Comparison of ENCODE assay signal across 16 cellular contexts in the genomic region with DNA sequence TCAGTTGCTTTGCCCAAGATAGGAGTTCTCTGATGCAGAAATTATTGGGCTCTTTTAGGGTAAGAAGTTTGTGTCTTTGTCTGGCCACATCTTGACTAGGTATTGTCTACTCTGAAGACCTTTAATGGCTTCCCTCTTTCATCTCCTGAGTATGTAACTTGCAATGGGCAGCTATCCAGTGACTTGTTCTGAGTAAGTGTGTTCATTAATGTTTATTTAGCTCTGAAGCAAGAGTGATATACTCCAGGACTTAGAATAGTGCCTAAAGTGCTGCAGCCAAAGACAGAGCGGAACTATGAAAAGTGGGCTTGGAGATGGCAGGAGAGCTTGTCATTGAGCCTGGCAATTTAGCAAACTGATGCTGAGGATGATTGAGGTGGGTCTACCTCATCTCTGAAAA. TPM values are rescaled to one million over a fixed set of nuclear protein-coding genes. Genes with fewer than 3 reads are reported as not detected.
DNase-seq lines count a peak whose midpoint lies in the region; ATAC-seq, FAIRE-seq and TF ChIP-seq lines count a peak whose summit lies in the region.
"Had no signal": no experiment of that assay in that cellular context is flagged by ENCODE, and none has a peak within 500 bp of the region (broad histone marks: within the 10 kb centered on the region; RNA-seq: fewer than 3 reads in every experiment).

No MANE protein-coding gene starts in this region.

- ATAC-seq in lower lobe of right lung (peak; percentile 35 to 52), upper lobe of right lung (peak; percentile 74), HG03108 (IDR thresholded peaks at IDR 0.05; ENCODE audit: unreplicated experiment) (no peak)

- H3K36me3 Mint-ChIP-seq in nephron progenitor cell (ENCODE audit: low read depth), result no peaks in the 10 kb centered on the region

- no peaks in the 10 kb centered on the region for H3K9me3 ChIP-seq in lower lobe of right lung
- H3K9me3 ChIP-seq in upper lobe of right lung, result no peaks in the 10 kb centered on the region
- H3K9me3 ChIP-seq: BLaER1 had no signal

- intact Hi-C loops in lower lobe of right lung (cut with DNase I), result no loop called here
- intact Hi-C loops in upper lobe of right lung (cut with DNase I), result no loop called here

- no peaks in the 10 kb centered on the region for H3K4me1 Mint-ChIP-seq in nephron progenitor cell
- H3K4me1 Mint-ChIP-seq: CD4-positive, CD25-positive, alpha-beta regulatory T cell had no signal

- peaks cover 3% of the 10 kb centered on the region for H3K27me3 Mint-ChIP-seq in nephron progenitor cell (ENCODE audit: low read depth, poor library complexity)

- H3K27ac ChIP-seq in lower lobe of right lung, result no peak overlapping the region
- no peak overlapping the region for H3K27ac ChIP-seq in upper lobe of right lung
- H3K27ac ChIP-seq: 22Rv1, BLaER1 had no signal

- peak; percentile 37 for DNase-seq in activated CD8-positive, alpha-beta memory T cell treated with anti-CD3 and anti-CD28 coated beads, Interleukin-2, amount 50 U/mL, for 48 hours
- no peak for DNase-seq in activated CD8-positive, alpha-beta memory T cell treated with anti-CD3 and anti-CD28 coated beads for 24 hours
- DNase-seq in bronchial epithelial cell (ENCODE audit: low read depth) (no peak), lower lobe of right lung (no peak), upper lobe of right lung (no peak), activated gamma-delta T cell (lab: John Stamatoyannopoulos, UW) (no peak), nephron progenitor cell (no peak)
- DNase-seq: AML-193; CD4-positive, CD25-positive, alpha-beta regulatory T cell; DMS79 treated with DMSO at 0.1 percent for 48 hours; EL; GDM1; HCEC 1CT had no signal

- peaks cover 25% of the 10 kb centered on the region for H3K36me3 ChIP-seq in bronchial epithelial cell (ENCODE audit: control insufficient read depth, insufficient read depth, low read length)
- peaks cover 8% of the 10 kb centered on the region for H3K36me3 ChIP-seq in lower lobe of right lung
- no peaks in the 10 kb centered on the region for H3K36me3 ChIP-seq in upper lobe of right lung
- H3K36me3 ChIP-seq: BLaER1 had no signal

- TF ChIP-seq CTCF in bronchial epithelial cell (IDR thresholded peaks at IDR 0.05; ENCODE audit: insufficient read depth, low read length, severe bottlenecking) (no peak), lower lobe of right lung (IDR thresholded peaks at IDR 0.05) (no peak), upper lobe of right lung (IDR thresholded peaks at IDR 0.05) (no peak), nephron progenitor cell (IDR thresholded peaks at IDR 0.05) (no peak)

- H3K27me3 ChIP-seq in bronchial epithelial cell (ENCODE audit: control insufficient read depth, insufficient read depth, low read length) (no peaks in the 10 kb centered on the region), lower lobe of right lung (ENCODE audit: low read depth) (no peaks in the 10 kb centered on the region), upper lobe of right lung (no peaks in the 10 kb centered on the region)
- H3K27me3 ChIP-seq: BLaER1 had no signal

- H3K4me1 ChIP-seq in lower lobe of right lung, result no peaks in the 10 kb centered on the region
- no peaks in the 10 kb centered on the region for H3K4me1 ChIP-seq in upper lobe of right lung
- H3K4me1 ChIP-seq: BLaER1 had no signal

- no peak overlapping the region for H3K4me3 ChIP-seq in bronchial epithelial cell (ENCODE audit: low read depth, low read length)
- no peak overlapping the region for H3K4me3 ChIP-seq in lower lobe of right lung
- H3K4me3 ChIP-seq in upper lobe of right lung, result no peak overlapping the region
- H3K4me3 ChIP-seq: BLaER1 had no signal

- no peaks in the 10 kb centered on the region for H3K9me3 Mint-ChIP-seq in nephron progenitor cell

- H3K27ac Mint-ChIP-seq in nephron progenitor cell, result no peak overlapping the region
- H3K27ac Mint-ChIP-seq: CD4-positive, CD25-positive, alpha-beta regulatory T cell had no signal

- peak; percentile 50 for FAIRE-seq in bronchial epithelial cell (lab: Jason Lieb, UNC)

- no peak overlapping the region for H3K4me3 Mint-ChIP-seq in nephron progenitor cell
- H3K4me3 Mint-ChIP-seq: CD4-positive, CD25-positive, alpha-beta regulatory T cell had no signal

RNA-seq across cellular contexts. Expression of gene TANGO6, which starts 8.8 kb away (rescaled TPM):
- total RNA-seq in bronchial epithelial cell (13.7 and 16.9 TPM in 2 replicates), lower lobe of right lung (20.4 TPM), upper lobe of right lung (19.1 TPM)
